ENCODE assay signal across 1 cellular context in genomic region chr11:75509201-75509600, GRCh38.
TF ChIP-seq lines count a peak whose summit lies in the region.

No MANE protein-coding gene starts in this region.

TF ChIP-seq in HepG2, 621 proteins besides CTCF, POLR2A, EP300 and RAD21:
- TF ChIP-seq MTA3 (CRISPR knock-in tag; IDR thresholded peaks at IDR 0.05) (no peak), NFYC (CRISPR knock-in tag; IDR thresholded peaks at IDR 0.05) (no peak), PITX1 (CRISPR knock-in tag; IDR thresholded peaks at IDR 0.05) (no peak), HMGXB3 (CRISPR knock-in tag; IDR thresholded peaks at IDR 0.05; ENCODE audit: borderline replicate concordance) (no peak), TFDP2 (CRISPR knock-in tag; IDR thresholded peaks at IDR 0.05) (no peak), ZNF20 (CRISPR knock-in tag; IDR thresholded peaks at IDR 0.05) (no peak)
